ENCODE assay signal across 8 cellular contexts in genomic region chr15:82108489-82109078, GRCh38.
DNase-seq lines count a peak whose midpoint lies in the region; ATAC-seq lines count a peak whose summit lies in the region.

No MANE protein-coding gene starts in this region.

- H3K27ac Mint-ChIP-seq in activated naive CD4-positive, alpha-beta T cell treated with anti-CD3 and anti-CD28 coated beads, Interleukin-2, amount 50 U/mL, for 24 hours, result peak overlapping the region; percentile 18

- H3K4me1 Mint-ChIP-seq in activated naive CD4-positive, alpha-beta T cell treated with anti-CD3 and anti-CD28 coated beads, Interleukin-2, amount 50 U/mL, for 24 hours, result no peaks in the 10 kb centered on the region

- H3K36me3 Mint-ChIP-seq in activated naive CD4-positive, alpha-beta T cell treated with anti-CD3 and anti-CD28 coated beads, Interleukin-2, amount 50 U/mL, for 24 hours, result no peaks in the 10 kb centered on the region

- H3K27me3 Mint-ChIP-seq in activated naive CD4-positive, alpha-beta T cell treated with anti-CD3 and anti-CD28 coated beads, Interleukin-2, amount 50 U/mL, for 24 hours, result no peaks in the 10 kb centered on the region

- no peak overlapping the region for H3K4me3 Mint-ChIP-seq in activated naive CD4-positive, alpha-beta T cell treated with anti-CD3 and anti-CD28 coated beads, Interleukin-2, amount 50 U/mL, for 24 hours

- no peaks in the 10 kb centered on the region for H3K9me3 Mint-ChIP-seq in activated naive CD4-positive, alpha-beta T cell treated with anti-CD3 and anti-CD28 coated beads, Interleukin-2, amount 50 U/mL, for 24 hours

- intact Hi-C loops in left ventricle myocardium superior (cut with micrococcal nuclease), result no loop called here

- DNase-seq in COLO829 (ENCODE audit: low spot score) (peak; percentile 23), HuH-7.5 (ENCODE audit: low spot score) (peak; percentile 91), T follicular helper cell (ENCODE audit: low read depth) (peak; percentile 59), left ventricle myocardium superior (peak; percentile 72)
- peak; percentile 29 to 56 (median 49) for DNase-seq in stimulated activated CD4-positive, alpha-beta T cell treated with anti-CD3 and anti-CD28 coated beads, Interleukin-1b, Interleukin-23, amount 100 ng/mL, for 24 hours (ENCODE audit: low read depth in 4 of 4, low spot score in 1 of 4)

- peak; percentile 88 for ATAC-seq in GM21423 (IDR thresholded peaks at IDR 0.05; ENCODE audit: unreplicated experiment)
- ATAC-seq in left ventricle myocardium superior, result peak; percentile 95
- ATAC-seq in HG03442 (IDR thresholded peaks at IDR 0.05; ENCODE audit: unreplicated experiment), result no peak

Comparison
In these comparisons a context has a peak if more than half of its experiments do, and no peak if none do; other contexts are left out.
1. DNase-seq: peak in every context shown above with its lines; median percentile 91 in HuH-7.5; 72 in left ventricle myocardium superior; 59 in T follicular helper cell; 49 in stimulated activated CD4-positive, alpha-beta T cell treated with anti-CD3 and anti-CD28 coated beads, Interleukin-1b, Interleukin-23, amount 100 ng/mL, for 24 hours; 23 in COLO829.